In genomic region chr6:164109770-164110140, GRCh38 we compare ENCODE assay signal across 9 cellular contexts.
DNase-seq lines count a peak whose midpoint lies in the region; ATAC-seq and TF ChIP-seq lines count a peak whose summit lies in the region.
"Had no signal": no experiment of that assay in that cellular context is flagged by ENCODE, and none has a peak within 500 bp of the region (broad histone marks: within the 10 kb centered on the region; RNA-seq: fewer than 3 reads in every experiment).

No MANE protein-coding gene starts in this region.

- H3K9me3 ChIP-seq in skeletal muscle satellite cell (replicated peaks; ENCODE audit: low read length) (no peaks in the 10 kb centered on the region), Karpas-422 (ENCODE audit: low read length) (no peaks in the 10 kb centered on the region; the same call in 1 of the 2 replicates)

- ATAC-seq in GM21447 (IDR thresholded peaks at IDR 0.05; ENCODE audit: unreplicated experiment): no peak

- no peak overlapping the region for H2AFZ ChIP-seq in Karpas-422 (ENCODE audit: low read length)

- H3K27me3 ChIP-seq in H7 (ENCODE audit: control insufficient read depth, insufficient read depth, low read length) (no peaks in the 10 kb centered on the region), skeletal muscle satellite cell (ENCODE audit: control insufficient read depth, insufficient read depth, low read length) (no peaks in the 10 kb centered on the region), Karpas-422 (ENCODE audit: low read length) (no peaks in the 10 kb centered on the region)

- H3K4me1 Mint-ChIP-seq in glutamatergic neuron (ENCODE audit: low read depth, unreplicated experiment): peaks cover 2% of the 10 kb centered on the region

- H3K27me3 Mint-ChIP-seq in glutamatergic neuron (ENCODE audit: unreplicated experiment): peaks cover 2% of the 10 kb centered on the region

- H3K4me3 Mint-ChIP-seq in glutamatergic neuron (ENCODE audit: unreplicated experiment): no peak overlapping the region

- DNase-seq in H7: peak; percentile 82
- DNase-seq in SKM-1 (lab: John Stamatoyannopoulos, UW; ENCODE audit: unreplicated experiment): peak; percentile 41
- DNase-seq in glutamatergic neuron: no peak
- DNase-seq in Karpas-422: no peak
- DNase-seq in central memory CD4-positive, alpha-beta T cell: no peak
- DNase-seq in activated naive CD4-positive, alpha-beta T cell treated with anti-CD3 and anti-CD28 coated beads, Interleukin-2, amount 50 U/mL, for 16 hours: no peak
- DNase-seq: stimulated activated CD4-positive, alpha-beta T cell treated with anti-CD3 and anti-CD28 coated beads, Interleukin-4, amount 100 ng/mL, for 4 hours had no signal

- H3K27ac ChIP-seq in Karpas-422 (ENCODE audit: low read length): no peak overlapping the region

- H3K4me1 ChIP-seq in skeletal muscle satellite cell (ENCODE audit: control insufficient read depth, insufficient read depth, low read length) (peaks cover 16% of the 10 kb centered on the region), Karpas-422 (ENCODE audit: low read length) (no peaks in the 10 kb centered on the region)

- no peaks in the 10 kb centered on the region for H3K36me3 ChIP-seq in H7 (replicated peaks; ENCODE audit: control insufficient read depth, insufficient read depth, low read length)
- H3K36me3 ChIP-seq in skeletal muscle satellite cell (ENCODE audit: insufficient read depth, low read length): no peaks in the 10 kb centered on the region
- no peaks in the 10 kb centered on the region for H3K36me3 ChIP-seq in Karpas-422 (ENCODE audit: insufficient read depth, low read length)

- H3K9me2 ChIP-seq in Karpas-422 (replicated peaks; ENCODE audit: insufficient read depth, low read length): no peaks in the 10 kb centered on the region

- no peak overlapping the region for H3K27ac Mint-ChIP-seq in glutamatergic neuron (ENCODE audit: unreplicated experiment)

- peak; percentile 65 for TF ChIP-seq CTCF in glutamatergic neuron (IDR thresholded peaks at IDR 0.05; ENCODE audit: partially characterized antibody, unreplicated experiment)

- peaks cover 2% of the 10 kb centered on the region for H3K9me3 Mint-ChIP-seq in glutamatergic neuron (ENCODE audit: unreplicated experiment)

- H3K4me3 ChIP-seq in H7 (ENCODE audit: insufficient read depth, low read depth, low read length) (no peak overlapping the region), skeletal muscle satellite cell (ENCODE audit: low read length) (peak overlapping the region; percentile 61), Karpas-422 (ENCODE audit: low read length) (no peak overlapping the region)

- H3K36me3 Mint-ChIP-seq in glutamatergic neuron (ENCODE audit: unreplicated experiment): no peaks in the 10 kb centered on the region

- no peaks in the 10 kb centered on the region for H4K20me1 ChIP-seq in Karpas-422 (ENCODE audit: insufficient read depth, low read depth, low read length)

- H3K4me2 ChIP-seq in skeletal muscle satellite cell (ENCODE audit: low read length) (peak overlapping the region; percentile 74), Karpas-422 (ENCODE audit: low read depth, low read length, poor library complexity, severe bottlenecking) (no peak overlapping the region)

- no peaks in the 10 kb centered on the region for H3K79me2 ChIP-seq in Karpas-422 (ENCODE audit: low read length)

- H3K9ac ChIP-seq in skeletal muscle satellite cell (ENCODE audit: low read depth, low read length): peak overlapping the region; percentile 44
- H3K9ac ChIP-seq in Karpas-422 (ENCODE audit: low read length): no peak overlapping the region

Comparison
In these comparisons a context has a peak if more than half of its experiments do, and no peak if none do; other contexts are left out.
1. DNase-seq: peak in H7 (single experiment) and SKM-1 (single experiment); none in glutamatergic neuron (single experiment), Karpas-422 (single experiment), central memory CD4-positive, alpha-beta T cell (single experiment) and activated naive CD4-positive, alpha-beta T cell treated with anti-CD3 and anti-CD28 coated beads, Interleukin-2, amount 50 U/mL, for 16 hours (single experiment).